9 cellular contexts compared by ENCODE assay signal in genomic region chr11:74018331-74019005, GRCh38. TPM values are rescaled to one million over a fixed set of nuclear protein-coding genes. Genes with fewer than 3 reads are reported as not detected.
DNase-seq lines count a peak whose midpoint lies in the region; ATAC-seq and TF ChIP-seq lines count a peak whose summit lies in the region.
"Had no signal": no experiment of that assay in that cellular context is flagged by ENCODE, and none has a peak within 500 bp of the region (broad histone marks: within the 10 kb centered on the region; RNA-seq: fewer than 3 reads in every experiment).

No MANE protein-coding gene starts in this region.

- peak; percentile 90 to 93 (median 92) for ATAC-seq in right lobe of liver

- BruUV-seq in A673 (replicated peaks; lab: Mats Ljungman, UMichigan) = no TSS peak

- H3K9me3 Mint-ChIP-seq in brain = no peaks in the 10 kb centered on the region

- no peaks in the 10 kb centered on the region for H3K4me1 Mint-ChIP-seq in brain

- H3K4me1 ChIP-seq in right lobe of liver (peaks cover 0 to 27% (median 14%) of the 10 kb centered on the region in 4 donors), thymus (ENCODE audit: control insufficient read depth, insufficient read depth, low read length) (peaks cover 2% of the 10 kb centered on the region), A673 (ENCODE audit: insufficient read depth, low read length, poor library complexity, severe bottlenecking) (no peaks in the 10 kb centered on the region)

- no peak for TF ChIP-seq POLR2A in right lobe of liver (IDR thresholded peaks at IDR 0.05)

- peaks cover 19% of the 10 kb centered on the region for H3K36me3 Mint-ChIP-seq in brain

- H3K4me3 Mint-ChIP-seq in brain = no peak overlapping the region

- H3K27me3 Mint-ChIP-seq in brain = no peaks in the 10 kb centered on the region

- TF ChIP-seq CTCF in brain (conservative IDR thresholded peaks at IDR 0.05) (no peak), right lobe of liver (IDR thresholded peaks at IDR 0.05) (no peak), A673 (conservative IDR thresholded peaks at IDR 0.05; ENCODE audit: low read depth, low read length) (no peak)

- peak; percentile 57 for DNase-seq in LoVo (ENCODE audit: low spot score)
- DNase-seq in right lobe of liver = peak; percentile 93 to 98 (median 96)
- no peak for DNase-seq in NCI-H2171 (lab: John Stamatoyannopoulos, UW)
- no peak for DNase-seq in NCI-H2227 treated with DMSO at 0.1 percent for 48 hours (lab: John Stamatoyannopoulos, UW)
- DNase-seq in activated naive CD4-positive, alpha-beta T cell treated with Interleukin-2 at 50 U/mL for 16 hours = no peak
- no peak for DNase-seq in A673 (ENCODE audit: low spot score)
- DNase-seq: stimulated activated CD4-positive, alpha-beta T cell treated with anti-CD3 and anti-CD28 coated beads, Interleukin-12 subunit alpha, Interleukin-12 subunit beta, amount 100 ng/mL, for 4 hours had no signal

- 23% methylated on average over 4 of the region's 9 CpGs for WGBS in right lobe of liver (ENCODE audit: insufficient coverage, low coverage, low lambda C conversion rate, missing lambda C conversion rate)
- 93% methylated on average over 9 of the region's 9 CpGs for WGBS in thymus

- CTCF ChIA-PET in A673 (lab: Charles Lee) = no interaction called here

- H3K9me3 ChIP-seq in right lobe of liver (no peaks in the 10 kb centered on the region), thymus (ENCODE audit: control insufficient read depth) (no peaks in the 10 kb centered on the region), A673 (ENCODE audit: low read depth, low read length, poor library complexity, severe bottlenecking) (no peaks in the 10 kb centered on the region)

- H3K4me3 ChIP-seq in right lobe of liver (no peak overlapping the region), thymus (ENCODE audit: low read length) (no peak overlapping the region), A673 (ENCODE audit: low read depth, low read length, poor library complexity, severe bottlenecking) (no peak overlapping the region)

- H3K27ac ChIP-seq in right lobe of liver = peak overlapping the region; percentile 77 to 94 (median 80)
- peak overlapping the region; percentile 26 for H3K27ac ChIP-seq in thymus (ENCODE audit: low read depth)
- H3K27ac ChIP-seq in A673 (ENCODE audit: low read depth, low read length, poor library complexity, severe bottlenecking) = no peak overlapping the region

- H3K27ac Mint-ChIP-seq in brain = peak overlapping the region in 4 of 5 experiments; percentile 7 to 40 (median 32)

- POLR2A ChIA-PET in A673 (lab: Charles Lee; ENCODE audit: low non-redundant PET) = no interaction called here

- intact Hi-C loops in right lobe of liver (cut with DNase I) = no loop called here
- intact Hi-C loops in A673 (cut with micrococcal nuclease; ENCODE audit: unreplicated experiment) = no loop called here

- H3K27me3 ChIP-seq in right lobe of liver (no peaks in the 10 kb centered on the region), thymus (ENCODE audit: control insufficient read depth, insufficient read depth) (no peaks in the 10 kb centered on the region), A673 (replicated peaks; ENCODE audit: insufficient read depth, low read depth, low read length, poor library complexity) (no peaks in the 10 kb centered on the region)

- H3K36me3 ChIP-seq in right lobe of liver (no peaks in the 10 kb centered on the region), thymus (ENCODE audit: control insufficient read depth, insufficient read depth) (peaks cover 26% of the 10 kb centered on the region), A673 (ENCODE audit: insufficient read depth, low read length, poor library complexity, severe bottlenecking) (no peaks in the 10 kb centered on the region)

RNA-seq across cellular contexts. Expression of gene UCP3, which starts 9.6 kb away (rescaled TPM):
- 1.1 TPM for polyA plus RNA-seq in brain (ENCODE audit: insufficient read depth, low read depth, low replicate concordance)
- 1 to 10 TPM in 2 of 6 experiments, under 1 TPM in 4; 0.20 to 1.5 (median 0.42) TPM for total RNA-seq in right lobe of liver
- polyA plus RNA-seq in thymus = 2.1 TPM
- 2.3 and 3.6 TPM in 2 replicates for total RNA-seq in A673 (2021)

RNA-seq across cellular contexts. Expression of gene UCP2, which starts 35.8 kb away (rescaled TPM):
- polyA plus RNA-seq in brain (ENCODE audit: insufficient read depth, low read depth, low replicate concordance) (461 TPM), thymus (119 TPM)
- total RNA-seq in right lobe of liver (10 to 100 TPM in 1 of 6 experiments, 1 to 10 TPM in 5; 5.2 to 41.3 (median 8.7) TPM), A673 (2021) (88.5 and 106 TPM in 2 replicates)

Comparison
In these comparisons a context has a peak if more than half of its experiments do, and no peak if none do; other contexts are left out.
1. DNase-seq: peak in LoVo (single experiment) and right lobe of liver (3 of 3); none in NCI-H2171 (single experiment), NCI-H2227 treated with DMSO at 0.1 percent for 48 hours (single experiment), activated naive CD4-positive, alpha-beta T cell treated with Interleukin-2 at 50 U/mL for 16 hours (single experiment) and A673 (single experiment).